Comparison of ENCODE assay signal across 9 cellular contexts in genomic region chr7:21898265-21898930, GRCh38. TPM values are rescaled to one million over a fixed set of nuclear protein-coding genes. Genes with fewer than 3 reads are reported as not detected.
DNase-seq lines count a peak whose midpoint lies in the region; ATAC-seq and TF ChIP-seq lines count a peak whose summit lies in the region.
"Had no signal": no experiment of that assay in that cellular context is flagged by ENCODE, and none has a peak within 500 bp of the region (broad histone marks: within the 10 kb centered on the region; RNA-seq: fewer than 3 reads in every experiment).

No MANE protein-coding gene starts in this region.

- no peaks in the 10 kb centered on the region for H3K9me3 Mint-ChIP-seq in Calu3 (ENCODE audit: low read depth, unreplicated experiment)

- H3K27ac ChIP-seq in KOPT-K1 (ENCODE audit: low read depth, low read length, poor library complexity, severe bottlenecking) = peak overlapping the region; percentile 75
- H3K27ac ChIP-seq: body of pancreas had no signal

- H3K36me3 ChIP-seq in KOPT-K1 (ENCODE audit: insufficient read depth, low read length) = peaks cover 89% of the 10 kb centered on the region

- no peak for TF ChIP-seq CTCF in Calu3 (IDR thresholded peaks at IDR 0.05; ENCODE audit: unreplicated experiment)

- no peak overlapping the region for H3K4me3 Mint-ChIP-seq in Calu3 (ENCODE audit: low read depth, unreplicated experiment)

- H3K4me1 Mint-ChIP-seq in Calu3 (ENCODE audit: low read depth, unreplicated experiment) = no peaks in the 10 kb centered on the region

- DNase-seq in left lobe of liver (ENCODE audit: low spot score) (no peak), NCI-H128 (lab: John Stamatoyannopoulos, UW; ENCODE audit: unreplicated experiment) (no peak), Calu3 (no peak), COLO829 (ENCODE audit: low spot score) (no peak), GOT3 (lab: John Stamatoyannopoulos, UW) (no peak)

- H3K36me3 Mint-ChIP-seq in Calu3 (ENCODE audit: insufficient read depth, unreplicated experiment) = no peaks in the 10 kb centered on the region

- no TSS peak for BruUV-seq in Calu3 (replicated peaks; lab: Mats Ljungman, UMichigan)

- intact Hi-C loops in Calu3 (cut with micrococcal nuclease; ENCODE audit: unreplicated experiment) = no loop called here

- CTCF ChIA-PET in Calu3 (lab: Charles Lee) = no interaction called here

- no peaks in the 10 kb centered on the region for H3K27me3 Mint-ChIP-seq in Calu3 (ENCODE audit: unreplicated experiment)

- ATAC-seq in GM18502 (IDR thresholded peaks at IDR 0.05; ENCODE audit: poor library complexity, unreplicated experiment) = peak; percentile 97
- ATAC-seq in GM21619 (IDR thresholded peaks at IDR 0.05; ENCODE audit: unreplicated experiment) = peak; percentile 90
- peak; percentile 19 for ATAC-seq in left lobe of liver
- ATAC-seq: body of pancreas had no signal

- H3K27ac Mint-ChIP-seq in Calu3 (ENCODE audit: unreplicated experiment) = no peak overlapping the region

- H3K9me3 ChIP-seq in KOPT-K1 (ENCODE audit: insufficient read depth, low read length, poor library complexity, severe bottlenecking) = no peaks in the 10 kb centered on the region
- H3K9me3 ChIP-seq: body of pancreas had no signal

RNA-seq across cellular contexts. Expression of gene CDCA7L, which starts 47.3 kb away (rescaled TPM):
- total RNA-seq in left lobe of liver = 5.2 TPM
- total RNA-seq in Calu3 (2022) = 71.8 and 76.3 TPM in 2 replicates

Comparison
In these comparisons a context has a peak if more than half of its experiments do, and no peak if none do; other contexts are left out.
1. ATAC-seq: peak in every context shown above with its lines; median percentile 97 in GM18502; 90 in GM21619; 19 in left lobe of liver.
2. RNA of gene CDCA7L, which starts 47.3 kb away (total RNA-seq): 71.8 to 76.3 TPM in Calu3; 5.2 TPM in left lobe of liver (single experiment); every median in the first group is over 10 times any median in the second.